Comparison of ENCODE assay signal across 2 cellular contexts in the genomic region with DNA sequence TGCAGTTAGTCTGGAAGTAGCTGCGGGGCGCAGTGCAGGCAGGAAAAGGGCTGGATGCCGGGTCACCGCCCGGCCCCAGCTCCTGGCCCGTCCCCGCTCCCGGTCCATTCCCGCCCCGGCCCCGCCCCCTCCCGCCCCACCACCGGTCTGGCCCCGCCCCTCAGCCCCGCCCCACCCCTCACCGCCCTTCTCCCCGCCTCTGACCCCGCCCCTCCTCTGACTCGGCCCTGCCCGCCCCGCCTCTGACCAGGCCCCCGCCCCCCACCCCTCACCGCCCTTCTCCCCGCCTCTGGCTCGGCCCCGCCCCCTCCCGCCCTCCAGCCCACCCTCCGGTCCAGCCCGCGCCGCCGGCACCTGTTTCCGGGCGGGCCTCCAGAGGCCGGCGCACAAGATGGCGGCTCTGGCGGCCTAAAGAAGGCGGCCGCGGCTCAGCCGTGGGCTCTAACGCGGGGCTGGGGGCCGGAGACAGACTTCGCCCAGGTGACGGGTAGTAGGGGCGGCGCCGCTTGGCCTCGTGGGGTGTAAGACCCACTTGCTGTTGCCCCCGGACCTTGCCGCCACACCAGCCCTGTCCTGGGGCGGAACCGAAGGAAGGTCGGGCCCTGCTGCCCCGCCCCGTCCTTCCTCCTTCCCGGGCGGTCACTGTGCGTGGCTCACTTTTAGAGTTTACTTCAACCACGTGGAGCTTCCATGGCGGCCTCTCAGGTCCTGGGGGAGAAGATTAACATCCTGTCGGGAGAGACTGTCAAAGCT.
A peak's percentile ranks its signal among the peaks of the same experiment; 100 is the strongest.
TF ChIP-seq lines count a peak whose summit lies in the region.

TSS of gene UBIAD1 (plus strand) at position 357 of the 753 bp plus-strand sequence. CDS start at position 691, 334 bp downstream.

TF ChIP-seq in HCT116, 20 proteins besides CTCF, POLR2A, EP300 and RAD21 (continued from another document):
- no peak for TF ChIP-seq EZH2 (IDR thresholded peaks at IDR 0.05)
- no peak for TF ChIP-seq EZH2phosphoT487 (IDR thresholded peaks at IDR 0.05; ENCODE audit: borderline replicate concordance)
- no peak for TF ChIP-seq CEBPB (IDR thresholded peaks at IDR 0.05; ENCODE audit: low read depth)
- TF ChIP-seq SP1 (IDR thresholded peaks at IDR 0.05; ENCODE audit: low read depth) = peak; percentile 84
- TF ChIP-seq, protein P1, sequence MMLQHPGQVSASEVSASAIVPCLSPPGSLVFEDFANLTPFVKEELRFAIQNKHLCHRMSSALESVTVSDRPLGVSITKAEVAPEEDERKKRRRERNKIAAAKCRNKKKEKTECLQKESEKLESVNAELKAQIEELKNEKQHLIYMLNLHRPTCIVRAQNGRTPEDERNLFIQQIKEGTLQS (IDR thresholded peaks at IDR 0.05) = no peak
- TF ChIP-seq FOSL1 (IDR thresholded peaks at IDR 0.05; ENCODE audit: low read depth) = no peak
- TF ChIP-seq JUND (IDR thresholded peaks at IDR 0.05) = no peak; the same call in 1 of the 2 replicates
- TF ChIP-seq, protein P2, sequence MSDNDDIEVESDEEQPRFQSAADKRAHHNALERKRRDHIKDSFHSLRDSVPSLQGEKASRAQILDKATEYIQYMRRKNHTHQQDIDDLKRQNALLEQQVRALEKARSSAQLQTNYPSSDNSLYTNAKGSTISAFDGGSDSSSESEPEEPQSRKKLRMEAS (IDR thresholded peaks at IDR 0.05) = peak; percentile 98
- no peak for TF ChIP-seq ZNF274 (IDR thresholded peaks at IDR 0.05; ENCODE audit: low read depth, low read length)
- TF ChIP-seq TCF7L2 (IDR thresholded peaks at IDR 0.05; ENCODE audit: borderline replicate concordance, extremely low read depth, insufficient read depth, insufficient read length) = no peak
- no peak for TF ChIP-seq REST (IDR thresholded peaks at IDR 0.05; ENCODE audit: low read depth)
- TF ChIP-seq ZFX (IDR thresholded peaks at IDR 0.05) = peak; percentile 88
- TF ChIP-seq SIN3A (IDR thresholded peaks at IDR 0.05; ENCODE audit: low read depth) = peak; percentile 53; the same call in 1 of the 2 replicates
- peak; percentile 91 for TF ChIP-seq POLR2AphosphoS5 (IDR thresholded peaks at IDR 0.05; ENCODE audit: low read depth, low read length)
- peak; percentile 19; the same call in 1 of the 2 replicates for TF ChIP-seq CBX3 (IDR thresholded peaks at IDR 0.05; ENCODE audit: low read depth)
- no peak for TF ChIP-seq ZBTB33 (IDR thresholded peaks at IDR 0.05; ENCODE audit: extremely low read depth, insufficient replicate concordance, low read length)
- no peak; the same call in 1 of the 2 replicates for TF ChIP-seq EGR1 (IDR thresholded peaks at IDR 0.05; ENCODE audit: low read depth)
- peak; percentile 98 for TF ChIP-seq YY1 (IDR thresholded peaks at IDR 0.05; ENCODE audit: extremely low read depth, insufficient replicate concordance, low read depth, low read length)

TF ChIP-seq in SK-N-SH, 30 proteins besides CTCF, POLR2A, EP300 and RAD21 (continued from another document):
- TF ChIP-seq TEAD4 (IDR thresholded peaks at IDR 0.05; ENCODE audit: borderline replicate concordance, insufficient read depth) = no peak
- TF ChIP-seq RCOR1 (IDR thresholded peaks at IDR 0.05; ENCODE audit: low read length) = no peak
- TF ChIP-seq EZH2phosphoT487 (IDR thresholded peaks at IDR 0.05; ENCODE audit: borderline replicate concordance, low read depth) = no peak
- peak; percentile 97 for TF ChIP-seq YY1 (IDR thresholded peaks at IDR 0.05; ENCODE audit: low read depth)
- peak; percentile 76 for TF ChIP-seq GABPA (IDR thresholded peaks at IDR 0.05; ENCODE audit: low read depth)
- TF ChIP-seq, protein P3, sequence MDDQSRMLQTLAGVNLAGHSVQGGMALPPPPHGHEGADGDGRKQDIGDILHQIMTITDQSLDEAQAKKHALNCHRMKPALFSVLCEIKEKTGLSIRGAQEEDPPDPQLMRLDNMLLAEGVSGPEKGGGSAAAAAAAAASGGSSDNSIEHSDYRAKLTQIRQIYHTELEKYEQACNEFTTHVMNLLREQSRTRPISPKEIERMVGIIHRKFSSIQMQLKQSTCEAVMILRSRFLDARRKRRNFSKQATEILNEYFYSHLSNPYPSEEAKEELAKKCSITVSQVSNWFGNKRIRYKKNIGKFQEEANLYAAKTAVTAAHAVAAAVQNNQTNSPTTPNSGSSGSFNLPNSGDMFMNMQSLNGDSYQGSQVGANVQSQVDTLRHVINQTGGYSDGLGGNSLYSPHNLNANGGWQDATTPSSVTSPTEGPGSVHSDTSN (IDR thresholded peaks at IDR 0.05) = no peak
- no peak for TF ChIP-seq FOXM1 (IDR thresholded peaks at IDR 0.05; ENCODE audit: low read depth)
- no peak; the same call in 1 of the 2 replicates for TF ChIP-seq JUND (IDR thresholded peaks at IDR 0.05)
- TF ChIP-seq, protein P2 (IDR thresholded peaks at IDR 0.05; ENCODE audit: low read depth) = peak; percentile 99
- no peak for TF ChIP-seq NFIC (IDR thresholded peaks at IDR 0.05; ENCODE audit: borderline replicate concordance)
- no peak for TF ChIP-seq ZBTB33 (IDR thresholded peaks at IDR 0.05; ENCODE audit: borderline replicate concordance, low read depth)
- TF ChIP-seq CHD2 (IDR thresholded peaks at IDR 0.05; ENCODE audit: low read length, partially characterized antibody) = peak; percentile 9
- TF ChIP-seq GATA2 (CRISPR knock-in tag; IDR thresholded peaks at IDR 0.05) = no peak
- TF ChIP-seq FOXJ3 (CRISPR knock-in tag; IDR thresholded peaks at IDR 0.05) = no peak
- TF ChIP-seq, protein P4, sequence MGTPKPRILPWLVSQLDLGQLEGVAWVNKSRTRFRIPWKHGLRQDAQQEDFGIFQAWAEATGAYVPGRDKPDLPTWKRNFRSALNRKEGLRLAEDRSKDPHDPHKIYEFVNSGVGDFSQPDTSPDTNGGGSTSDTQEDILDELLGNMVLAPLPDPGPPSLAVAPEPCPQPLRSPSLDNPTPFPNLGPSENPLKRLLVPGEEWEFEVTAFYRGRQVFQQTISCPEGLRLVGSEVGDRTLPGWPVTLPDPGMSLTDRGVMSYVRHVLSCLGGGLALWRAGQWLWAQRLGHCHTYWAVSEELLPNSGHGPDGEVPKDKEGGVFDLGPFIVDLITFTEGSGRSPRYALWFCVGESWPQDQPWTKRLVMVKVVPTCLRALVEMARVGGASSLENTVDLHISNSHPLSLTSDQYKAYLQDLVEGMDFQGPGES (IDR thresholded peaks at IDR 0.05; ENCODE audit: low read depth, low read length) = no peak
- TF ChIP-seq MXI1 (IDR thresholded peaks at IDR 0.05; ENCODE audit: low read depth, low read length) = peak; percentile 99
- peak; percentile 38; the same call in 1 of the 2 replicates for TF ChIP-seq ELF1 (IDR thresholded peaks at IDR 0.05)
- 0 out of 2 replicates have a peak, but pooled peaks have one; percentile 27 for TF ChIP-seq SMC3 (IDR thresholded peaks at IDR 0.05; ENCODE audit: low read depth, low read length)
- peak; percentile 80 for TF ChIP-seq POLR2AphosphoS5 (IDR thresholded peaks at IDR 0.05; ENCODE audit: low read depth, low read length)
- TF ChIP-seq RFX5 (IDR thresholded peaks at IDR 0.05; ENCODE audit: low read length) = no peak
- TF ChIP-seq RXRA (IDR thresholded peaks at IDR 0.05; ENCODE audit: borderline replicate concordance, low read depth) = no peak
- peak; percentile 98 for TF ChIP-seq TAF1 (IDR thresholded peaks at IDR 0.05; ENCODE audit: borderline replicate concordance, low read depth, low read length)
- TF ChIP-seq SIN3A (IDR thresholded peaks at IDR 0.05; ENCODE audit: borderline replicate concordance, low read depth, low read length) = peak; percentile 84
- peak; percentile 59; the same call in 1 of the 2 replicates for TF ChIP-seq REST (IDR thresholded peaks at IDR 0.05; ENCODE audit: low read depth, low read length)
- TF ChIP-seq MEF2A (IDR thresholded peaks at IDR 0.05; ENCODE audit: borderline replicate concordance, low read depth) = no peak
- TF ChIP-seq USF1 (IDR thresholded peaks at IDR 0.05; ENCODE audit: borderline replicate concordance, low read depth) = no peak
- TF ChIP-seq TCF12 (IDR thresholded peaks at IDR 0.05) = no peak
- no peak for TF ChIP-seq USF2 (IDR thresholded peaks at IDR 0.05; ENCODE audit: borderline replicate concordance, low read depth, low read length)
